Comparison of ENCODE assay signal across 19 cellular contexts in genomic region chr22:37456351-37456750, GRCh38. TPM values are rescaled to one million over a fixed set of nuclear protein-coding genes. Genes with fewer than 3 reads are reported as not detected.
DNase-seq lines count a peak whose midpoint lies in the region; ATAC-seq and TF ChIP-seq lines count a peak whose summit lies in the region.
"Had no signal": no experiment of that assay in that cellular context is flagged by ENCODE, and none has a peak within 500 bp of the region (broad histone marks: within the 10 kb centered on the region; RNA-seq: fewer than 3 reads in every experiment).

No MANE protein-coding gene starts in this region.

- H3K4me3 ChIP-seq in Caco-2 (ENCODE audit: low read depth, low read length) (no peak overlapping the region), PC-3 (ENCODE audit: low read length) (no peak overlapping the region)

- no peaks in the 10 kb centered on the region for H4K20me1 ChIP-seq in PC-3 (ENCODE audit: low read length)

- H3K4me1 ChIP-seq in Caco-2 = peaks cover 39% of the 10 kb centered on the region
- H3K4me1 ChIP-seq in PC-3 (ENCODE audit: insufficient read depth, low read length) = peaks cover 25% of the 10 kb centered on the region
- H3K4me1 ChIP-seq: BE2C had no signal

- H3K27me3 Mint-ChIP-seq in Caco-2 (ENCODE audit: insufficient read depth, unreplicated experiment) (no peaks in the 10 kb centered on the region), chondrocyte (ENCODE audit: low read depth) (peaks cover 18% of the 10 kb centered on the region), progenitor cell of endocrine pancreas (peaks cover 18% of the 10 kb centered on the region)
- H3K27me3 Mint-ChIP-seq: CD4-positive, alpha-beta memory T cell had no signal

- DNase-seq in Caco-2 = no peak
- DNase-seq in PC-3 = no peak
- no peak for DNase-seq in chondrocyte (ENCODE audit: low spot score)
- no peak for DNase-seq in progenitor cell of endocrine pancreas (ENCODE audit: low spot score, unreplicated experiment)
- no peak for DNase-seq in left lobe of liver (ENCODE audit: low spot score)
- DNase-seq in NCI-H446 treated with DMSO at 0.1 percent for 48 hours (lab: John Stamatoyannopoulos, UW) = no peak
- no peak for DNase-seq in NCI-H1105 (lab: John Stamatoyannopoulos, UW)
- DNase-seq: BE2C; CD4-positive, alpha-beta memory T cell; DMS79; H7; MV-4-11; NCI-H1417 treated with DMSO at 0.1 percent for 48 hours; NCI-H2029; NCI-H2171; NCI-H446; OCI-M1 had no signal

- H3K27ac ChIP-seq in PC-3 (ENCODE audit: low read length) = peak overlapping the region; percentile 93; the same call in 1 of the 2 replicates
- H3K27ac ChIP-seq: HL-60 had no signal

- H3K9me2 ChIP-seq in PC-3 (replicated peaks; ENCODE audit: low read length) = no peaks in the 10 kb centered on the region

- no peaks in the 10 kb centered on the region for H3K79me2 ChIP-seq in PC-3 (ENCODE audit: low read length)

- H3K4me3 Mint-ChIP-seq in Caco-2 (ENCODE audit: unreplicated experiment) (no peak overlapping the region), chondrocyte (ENCODE audit: unreplicated experiment) (no peak overlapping the region), progenitor cell of endocrine pancreas (ENCODE audit: low read depth) (no peak overlapping the region)
- H3K4me3 Mint-ChIP-seq: CD4-positive, alpha-beta memory T cell had no signal

- H3K27ac Mint-ChIP-seq in Caco-2 (ENCODE audit: unreplicated experiment) (peak overlapping the region; percentile 94), chondrocyte (ENCODE audit: unreplicated experiment) (peak overlapping the region; percentile 29), progenitor cell of endocrine pancreas (peak overlapping the region; percentile 31)

- intact Hi-C loops in Caco-2 (cut with micrococcal nuclease; ENCODE audit: unreplicated experiment) = loop anchor here (5.0 to 10.0 kb wide), 3 partner anchors 189 to 382 kb away; no protein-coding TSS in a partner anchor
- intact Hi-C loops in PC-3 (cut with micrococcal nuclease) = no loop called here

- POLR2A ChIA-PET in Caco-2 (lab: Charles Lee) (interaction anchor here (0.6 kb wide), 1 partner anchor 130 kb away, joined by 3 read pairs; no protein-coding TSS in a partner anchor), PC-3 (lab: Charles Lee; ENCODE audit: unreplicated experiment) (no interaction called here)

- no peak overlapping the region for H3K9ac ChIP-seq in PC-3 (ENCODE audit: low read length)

- BruUV-seq in Caco-2 (replicated peaks; lab: Mats Ljungman, UMichigan) (no TSS peak), PC-3 (replicated peaks; lab: Mats Ljungman, UMichigan) (no TSS peak)

- TF ChIP-seq CTCF in Caco-2 (IDR thresholded peaks at IDR 0.05; ENCODE audit: insufficient read depth in 1 of 2, low read depth in 1 of 2, low read length in 1 of 2, severe bottlenecking in 1 of 2, unreplicated experiment in 1 of 2) (no peak), PC-3 (conservative IDR thresholded peaks at IDR 0.05; ENCODE audit: low read depth, low read length) (no peak), chondrocyte (IDR thresholded peaks at IDR 0.05) (no peak), progenitor cell of endocrine pancreas (IDR thresholded peaks at IDR 0.05; ENCODE audit: unreplicated experiment) (no peak)

- H3F3A ChIP-seq in PC-3 (ENCODE audit: low read length, unreplicated experiment) = no peaks in the 10 kb centered on the region

- CTCF ChIA-PET in Caco-2 (lab: Charles Lee) = interaction anchor here (1.2 to 5.2 kb wide), 6 partner anchors 15 to 196 kb away, joined by 3 to 49 read pairs (median 5); no protein-coding TSS in a partner anchor
- CTCF ChIA-PET in PC-3 (lab: Charles Lee) = no interaction called here

- H3K4me2 ChIP-seq in PC-3 (ENCODE audit: low read length) = no peak overlapping the region

- H3K27me3 ChIP-seq in Caco-2 (replicated peaks; ENCODE audit: control insufficient read depth, insufficient read depth, low read length) (no peaks in the 10 kb centered on the region), PC-3 (ENCODE audit: low read length) (no peaks in the 10 kb centered on the region)
- H3K27me3 ChIP-seq: BE2C had no signal

- H3K36me3 ChIP-seq in Caco-2 (ENCODE audit: control insufficient read depth, insufficient read depth, low read length) (no peaks in the 10 kb centered on the region), PC-3 (ENCODE audit: low read depth, low read length) (no peaks in the 10 kb centered on the region; the same call in 1 of the 2 replicates)
- H3K36me3 ChIP-seq: BE2C had no signal

- no peaks in the 10 kb centered on the region for H3K9me3 Mint-ChIP-seq in Caco-2 (ENCODE audit: unreplicated experiment)
- H3K9me3 Mint-ChIP-seq in chondrocyte (ENCODE audit: low read depth) = no peaks in the 10 kb centered on the region
- H3K9me3 Mint-ChIP-seq in progenitor cell of endocrine pancreas (ENCODE audit: low read depth) = no peaks in the 10 kb centered on the region

- no peaks in the 10 kb centered on the region for H3K9me3 ChIP-seq in Caco-2
- H3K9me3 ChIP-seq in PC-3 (ENCODE audit: low read length) = no peaks in the 10 kb centered on the region
- H3K9me3 ChIP-seq: BE2C had no signal

- ATAC-seq in PC-3 = no peak
- no peak for ATAC-seq in left lobe of liver

- no peak overlapping the region for H2AFZ ChIP-seq in PC-3 (ENCODE audit: low read length)

- H3K4me1 Mint-ChIP-seq in Caco-2 (ENCODE audit: low read depth, unreplicated experiment) (peaks cover 40% of the 10 kb centered on the region), chondrocyte (ENCODE audit: low read depth) (peaks cover 28% of the 10 kb centered on the region), progenitor cell of endocrine pancreas (ENCODE audit: low read depth) (peaks cover 16% of the 10 kb centered on the region)

- H3K36me3 Mint-ChIP-seq in Caco-2 (ENCODE audit: insufficient read depth, unreplicated experiment) (peaks cover 13% of the 10 kb centered on the region), chondrocyte (ENCODE audit: low read depth) (no peaks in the 10 kb centered on the region), progenitor cell of endocrine pancreas (ENCODE audit: insufficient read depth) (no peaks in the 10 kb centered on the region)

RNA-seq across cellular contexts. Expression of gene ELFN2, which starts 29.1 kb away (rescaled TPM):
- total RNA-seq in Caco-2 (2022) (4.0 and 4.6 TPM in 2 replicates), PC-3 (2014; rRNA removed) (10.0 and 14.5 TPM in 2 replicates), chondrocyte (0.65 to 1.2 TPM (median 1.1 TPM) in 3 replicates), progenitor cell of endocrine pancreas (0.36 and 0.44 TPM in 2 replicates), left lobe of liver (0.23 TPM)

RNA-seq across cellular contexts. Expression of gene MFNG, which starts 29.8 kb away (rescaled TPM):
- total RNA-seq in Caco-2 (2022) (3.6 TPM in 2 replicates), PC-3 (2014; rRNA removed) (1.7 and 2.4 TPM in 2 replicates), chondrocyte (1.1 to 2.1 TPM (median 1.2 TPM) in 3 replicates), progenitor cell of endocrine pancreas (3.2 and 5.9 TPM in 2 replicates), left lobe of liver (8.0 TPM)
- total RNA-seq: SK-MEL-5 had no signal

Comparison
In these comparisons a context has a peak if more than half of its experiments do, and no peak if none do; other contexts are left out.
1. H3K27ac Mint-ChIP-seq: peak in every context shown above with its lines; median percentile 94 in Caco-2; 31 in progenitor cell of endocrine pancreas; 29 in chondrocyte.